ENCODE assay signal across 21 cellular contexts in genomic region chr7:26413007-26413691, GRCh38.
DNase-seq lines count a peak whose midpoint lies in the region; ATAC-seq, FAIRE-seq and TF ChIP-seq lines count a peak whose summit lies in the region.
"Had no signal": no experiment of that assay in that cellular context is flagged by ENCODE, and none has a peak within 500 bp of the region (broad histone marks: within the 10 kb centered on the region; RNA-seq: fewer than 3 reads in every experiment).

No MANE protein-coding gene starts in this region.

- H3K4me3 ChIP-seq in GM23338: no peak overlapping the region
- H3K4me3 ChIP-seq: dorsolateral prefrontal cortex, esophagus muscularis mucosa had no signal

- H3K27ac Mint-ChIP-seq in GM23338: no peak overlapping the region
- H3K27ac Mint-ChIP-seq: activated naive CD8-positive, alpha-beta T cell; activated T-cell treated with anti-CD3 and anti-CD28 coated beads, Interleukin-2, amount 50 U/mL, for 24 hours; CD4-positive, alpha-beta memory T cell; immature natural killer cell; nephron had no signal

- no peaks in the 10 kb centered on the region for H3K27me3 Mint-ChIP-seq in GM23338 (ENCODE audit: insufficient read depth, low read depth, poor library complexity)

- 0 out of 2 replicates have a peak, but pooled peaks cover 5% of the 10 kb centered on the region for H3K9me2 ChIP-seq in GM23338 (ENCODE audit: insufficient read depth)

- H3K4me1 ChIP-seq in GM23338 (ENCODE audit: insufficient read depth): 0 out of 2 replicates have a peak, but pooled peaks cover 8% of the 10 kb centered on the region
- H3K4me1 ChIP-seq: esophagus muscularis mucosa had no signal

- no peaks in the 10 kb centered on the region for H3K27me3 ChIP-seq in GM23338 (ENCODE audit: insufficient read depth)
- H3K27me3 ChIP-seq: brain microvascular endothelial cell, esophagus muscularis mucosa had no signal

- H3F3A ChIP-seq in GM23338 (replicated peaks; ENCODE audit: low read depth): no peaks in the 10 kb centered on the region

- ATAC-seq in HG02610 (IDR thresholded peaks at IDR 0.05; ENCODE audit: unreplicated experiment): no peak
- ATAC-seq in GM23338: no peak

- H3K79me2 ChIP-seq in GM23338 (replicated peaks; ENCODE audit: insufficient read depth): no peaks in the 10 kb centered on the region

- H3K4me1 Mint-ChIP-seq in GM23338: peaks cover 5% of the 10 kb centered on the region; the same call in 2 of the 3 replicates
- H3K4me1 Mint-ChIP-seq: CD4-positive, alpha-beta memory T cell; immature natural killer cell had no signal

- TF ChIP-seq CTCF in D721Med (IDR thresholded peaks at IDR 0.05; ENCODE audit: insufficient read depth, missing control alignments) (no peak), GM23338 (conservative IDR thresholded peaks at IDR 0.05; ENCODE audit: low read depth in 2 of 2) (no peak)

- no peaks in the 10 kb centered on the region for H3K36me3 Mint-ChIP-seq in GM23338 (ENCODE audit: low read depth)
- H3K36me3 Mint-ChIP-seq: activated naive CD8-positive, alpha-beta T cell; CD4-positive, alpha-beta memory T cell; immature natural killer cell had no signal

- no peaks in the 10 kb centered on the region for H3K9me3 Mint-ChIP-seq in GM23338
- H3K9me3 Mint-ChIP-seq: activated T-cell treated with anti-CD3 and anti-CD28 coated beads, Interleukin-2, amount 50 U/mL, for 24 hours; CD4-positive, alpha-beta memory T cell; immature natural killer cell; nephron had no signal

- H3K4me3 Mint-ChIP-seq in GM23338: no peak overlapping the region
- H3K4me3 Mint-ChIP-seq: activated naive CD8-positive, alpha-beta T cell; activated T-cell treated with anti-CD3 and anti-CD28 coated beads, Interleukin-2, amount 50 U/mL, for 24 hours; CD4-positive, alpha-beta memory T cell; immature natural killer cell; nephron had no signal

- peak; percentile 100 for DNase-seq in DMS153 (lab: John Stamatoyannopoulos, UW)
- peak; percentile 84 for DNase-seq in NCI-H1436 treated with DMSO at 0.1 percent for 48 hours (lab: John Stamatoyannopoulos, UW)
- DNase-seq in NCI-H345 treated with DMSO at 0.1 percent for 48 hours (lab: John Stamatoyannopoulos, UW; ENCODE audit: unreplicated experiment): peak; percentile 99
- peak; percentile 6 to 70 for DNase-seq in dermis microvascular lymphatic vessel endothelial cell (ENCODE audit: low read depth in 2 of 2)
- DNase-seq in D721Med (ENCODE audit: insufficient read length, low spot score): no peak
- no peak for DNase-seq in RPMI8226
- DNase-seq in GM23338 (ENCODE audit: low spot score): no peak
- DNase-seq: ACHN; activated CD4-positive, alpha-beta T cell treated with anti-CD3 and anti-CD28 coated beads, Interleukin-2, amount 50 U/mL, for 48 hours; activated T-cell treated with anti-CD3 and anti-CD28 coated beads, Interleukin-2, amount 50 U/mL, for 24 hours; brain microvascular endothelial cell; CD4-positive, alpha-beta memory T cell; dorsolateral prefrontal cortex; glutamatergic neuron; immature natural killer cell; mammary epithelial cell; NCI-H446 had no signal

- no peak overlapping the region for H2AFZ ChIP-seq in GM23338

- no peaks in the 10 kb centered on the region for H4K20me1 ChIP-seq in GM23338 (replicated peaks; ENCODE audit: insufficient read depth)

- no peak overlapping the region for H3K27ac ChIP-seq in GM23338 (ENCODE audit: low read depth)
- H3K27ac ChIP-seq: brain microvascular endothelial cell, dorsolateral prefrontal cortex, esophagus muscularis mucosa had no signal

- FAIRE-seq in D721Med (lab: Jason Lieb, UNC): no peak

- H3K4me2 ChIP-seq in GM23338: no peak overlapping the region

- no peaks in the 10 kb centered on the region for H3K36me3 ChIP-seq in GM23338 (ENCODE audit: insufficient read depth)
- H3K36me3 ChIP-seq: brain microvascular endothelial cell, esophagus muscularis mucosa had no signal

TF ChIP-seq in GM23338, 12 proteins besides CTCF, POLR2A, EP300 and RAD21 (continues in another document):
- TF ChIP-seq ETS1 (IDR thresholded peaks at IDR 0.05) (no peak), CREB1 (CRISPR knock-in tag; IDR thresholded peaks at IDR 0.05; ENCODE audit: low read depth) (no peak), REST (IDR thresholded peaks at IDR 0.05; ENCODE audit: unreplicated experiment) (no peak), ZNF114 (CRISPR knock-in tag; IDR thresholded peaks at IDR 0.05) (no peak), EZH2phosphoT487 (IDR thresholded peaks at IDR 0.05; ENCODE audit: unreplicated experiment) (no peak), STAT1 (IDR thresholded peaks at IDR 0.05; ENCODE audit: unreplicated experiment) (no peak), ZNF331 (CRISPR knock-in tag; IDR thresholded peaks at IDR 0.05; ENCODE audit: low read depth) (no peak), EZH2 (IDR thresholded peaks at IDR 0.05; ENCODE audit: low read depth, unreplicated experiment) (no peak), POLR2AphosphoS5 (IDR thresholded peaks at IDR 0.05; ENCODE audit: low read depth) (no peak), NANOG (IDR thresholded peaks at IDR 0.05; ENCODE audit: borderline replicate concordance) (no peak)

Comparison
In these comparisons a context has a peak if more than half of its experiments do, and no peak if none do; other contexts are left out.
1. DNase-seq: peak in DMS153 (single experiment), NCI-H1436 treated with DMSO at 0.1 percent for 48 hours (single experiment), NCI-H345 treated with DMSO at 0.1 percent for 48 hours (single experiment) and dermis microvascular lymphatic vessel endothelial cell (2 of 2); none in D721Med (single experiment), RPMI8226 (single experiment) and GM23338 (single experiment).